ENCODE assay signal across 7 cellular contexts in the genomic region with DNA sequence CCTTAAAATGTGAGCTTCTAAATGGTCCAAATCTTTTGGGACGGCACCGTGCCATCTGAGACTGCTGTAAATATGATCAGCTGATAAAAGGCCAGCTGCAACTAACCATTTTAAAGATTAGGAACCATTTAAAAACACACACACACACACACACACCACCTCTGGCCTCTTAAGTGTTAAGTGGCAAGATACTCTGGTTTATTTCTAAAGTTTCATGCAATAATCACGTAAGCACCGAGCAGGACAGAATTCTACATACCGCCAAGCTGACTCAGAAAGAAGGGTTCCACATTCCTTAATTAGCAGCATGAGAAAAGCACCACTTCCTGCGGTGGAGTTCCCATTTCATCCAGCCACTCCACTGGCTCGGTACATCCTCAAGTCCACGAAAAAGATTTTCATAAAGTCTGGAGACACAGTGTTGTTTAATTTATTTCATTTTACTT. TPM values are rescaled to one million over a fixed set of nuclear protein-coding genes. Genes with fewer than 3 reads are reported as not detected.
DNase-seq lines count a peak whose midpoint lies in the region; ATAC-seq and TF ChIP-seq lines count a peak whose summit lies in the region.

No MANE protein-coding gene starts in this region.

- peak overlapping the region; percentile 49 for H3K4me3 ChIP-seq in GM06990 (replicated peaks; ENCODE audit: low read depth, low read length)

- DNase-seq in GM06990 (ENCODE audit: extremely low read depth, insufficient read length) = peak; percentile 44
- DNase-seq in SW 1271 (lab: John Stamatoyannopoulos, UW) = peak; percentile 89 to 97
- DNase-seq in left cardiac atrium = peak; percentile 36
- DNase-seq in stimulated activated CD8-positive, alpha-beta memory T cell treated with anti-CD3 and anti-CD28 coated beads, Interleukin-4, amount 100 ng/mL, for 48 hours = peak; percentile 21
- no peak for DNase-seq in middle frontal gyrus (ENCODE audit: extremely low spot score, low spot score)

- intact Hi-C loops in left cardiac atrium (cut with DNase I) = no loop called here

- ATAC-seq in HG03095 (IDR thresholded peaks at IDR 0.05; ENCODE audit: unreplicated experiment) (peak; percentile 45), left cardiac atrium (peak; percentile 77 to 87), HG02571 (IDR thresholded peaks at IDR 0.05; ENCODE audit: unreplicated experiment) (no peak)

- no peaks in the 10 kb centered on the region for H3K36me3 ChIP-seq in GM06990 (ENCODE audit: control insufficient read depth, insufficient read depth, low read length)

- TF ChIP-seq CTCF in GM06990 (IDR thresholded peaks at IDR 0.05; ENCODE audit: insufficient read depth, low read length, poor library complexity, severe bottlenecking) = no peak

- no peaks in the 10 kb centered on the region for H3K27me3 ChIP-seq in GM06990 (replicated peaks; ENCODE audit: control insufficient read depth, insufficient read depth, low read length)

RNA-seq across cellular contexts. Expression of a gene that starts 17.8 kb away (rescaled TPM):
- total RNA-seq in left cardiac atrium = 10 to 100 TPM; 12.6 to 15.8 TPM
